In the genomic region with DNA sequence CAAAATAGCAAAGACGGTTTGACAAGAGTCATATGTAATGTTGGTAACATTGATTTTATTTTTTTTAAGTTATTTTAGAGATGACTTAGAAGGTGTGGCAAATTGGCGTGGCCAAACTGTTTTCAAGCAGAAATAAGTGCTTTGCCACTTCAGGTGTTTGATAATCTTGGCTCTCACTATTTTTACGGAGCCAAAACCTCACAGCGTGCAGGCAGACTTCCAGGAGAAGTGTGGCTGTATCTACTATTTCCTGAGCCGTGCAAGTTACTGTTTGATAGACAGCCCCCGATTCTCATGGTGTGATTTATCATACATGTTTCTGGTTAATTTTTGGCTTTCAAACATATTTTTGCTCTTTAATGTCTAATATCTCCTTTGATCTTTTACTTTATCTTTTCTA, we compare ENCODE assay signal across 16 cellular contexts.
A peak's percentile ranks its signal among the peaks of the same experiment; 100 is the strongest.
DNase-seq lines count a peak whose midpoint lies in the region; ATAC-seq and TF ChIP-seq lines count a peak whose summit lies in the region.
"Had no signal": no experiment of that assay in that cellular context is flagged by ENCODE, and none has a peak within 500 bp of the region (broad histone marks: within the 10 kb centered on the region; RNA-seq: fewer than 3 reads in every experiment).

No MANE protein-coding gene starts in this region.

- in situ Hi-C loops in GM23248 (cut with MboI) (no loop called here), GM13977 (cut with MboI; ENCODE audit: low pct_unique_long_range_greater_than_20kb, low sequenced_read_pairs, unreplicated experiment) (no loop called here)

- TF ChIP-seq CTCF in esophagus muscularis mucosa (IDR thresholded peaks at IDR 0.05) (no peak), nephron (IDR thresholded peaks at IDR 0.05; ENCODE audit: unreplicated experiment in 3 of 3) (no peak), uterus (IDR thresholded peaks at IDR 0.05) (no peak), GM13977 (IDR thresholded peaks at IDR 0.05; ENCODE audit: extremely low read depth, insufficient read depth, missing control alignments) (no peak)

- peaks cover 58% of the 10 kb centered on the region for H3K4me1 Mint-ChIP-seq in nephron
- H3K4me1 Mint-ChIP-seq in stimulated activated memory B cell treated with anti-CD40 and anti-IgM and Interleukin-4, amounts not matched to agents 10 μg/mL and 1 μg/mL and 100 μg/mL, for 72 hours: no peaks in the 10 kb centered on the region
- no peaks in the 10 kb centered on the region for H3K4me1 Mint-ChIP-seq in activated CD4-positive, alpha-beta memory T cell treated with anti-CD3 and anti-CD28 coated beads for 36 hours (ENCODE audit: low read depth)
- H3K4me1 Mint-ChIP-seq: CD4-positive, alpha-beta memory T cell had no signal

- no peaks in the 10 kb centered on the region for H4K20me1 ChIP-seq in GM23248 (ENCODE audit: insufficient read depth)

- POLR2A ChIA-PET in activated CD4-positive, alpha-beta memory T cell treated with anti-CD3 and anti-CD28 coated beads for 36 hours (lab: Charles Lee): no interaction called here

- WGBS in GM23248 (ENCODE audit: low coverage in 1 of 2, low lambda C conversion rate in 2 of 2, missing lambda C conversion rate in 2 of 2), 2 experiments: 84 to 87% methylated on average over 6 of the region's 6 CpGs
- WGBS in esophagus muscularis mucosa: 41% methylated on average over 6 of the region's 6 CpGs

- no peaks in the 10 kb centered on the region for H3K27me3 Mint-ChIP-seq in nephron (ENCODE audit: low read depth)
- no peaks in the 10 kb centered on the region for H3K27me3 Mint-ChIP-seq in stimulated activated memory B cell treated with anti-CD40 and anti-IgM and Interleukin-4, amounts not matched to agents 10 μg/mL and 1 μg/mL and 100 μg/mL, for 72 hours
- no peaks in the 10 kb centered on the region for H3K27me3 Mint-ChIP-seq in activated CD4-positive, alpha-beta memory T cell treated with anti-CD3 and anti-CD28 coated beads for 36 hours

- peaks cover 64% of the 10 kb centered on the region for H3F3A ChIP-seq in GM23248 (ENCODE audit: insufficient read depth)

- intact Hi-C loops in esophagus muscularis mucosa (cut with DNase I) (no loop called here), uterus (cut with DNase I; ENCODE audit: low total_unique reads) (no loop called here)
- intact Hi-C loops in activated CD4-positive, alpha-beta memory T cell treated with anti-CD3 and anti-CD28 coated beads for 36 hours (cut with micrococcal nuclease): no loop called here

- CTCF ChIA-PET in activated CD4-positive, alpha-beta memory T cell treated with anti-CD3 and anti-CD28 coated beads for 36 hours (lab: Charles Lee): no interaction called here

- H3K9me3 Mint-ChIP-seq in nephron: no peaks in the 10 kb centered on the region
- H3K9me3 Mint-ChIP-seq in stimulated activated memory B cell treated with anti-CD40 and anti-IgM and Interleukin-4, amounts not matched to agents 10 μg/mL and 1 μg/mL and 100 μg/mL, for 72 hours: peaks cover 3% of the 10 kb centered on the region
- H3K9me3 Mint-ChIP-seq in activated CD4-positive, alpha-beta memory T cell treated with anti-CD3 and anti-CD28 coated beads for 36 hours: no peaks in the 10 kb centered on the region
- H3K9me3 Mint-ChIP-seq: CD4-positive, alpha-beta memory T cell; HFFc6 had no signal

- H3K4me3 Mint-ChIP-seq in nephron: no peak overlapping the region
- H3K4me3 Mint-ChIP-seq in stimulated activated memory B cell treated with anti-CD40 and anti-IgM and Interleukin-4, amounts not matched to agents 10 μg/mL and 1 μg/mL and 100 μg/mL, for 72 hours: no peak overlapping the region
- no peak overlapping the region for H3K4me3 Mint-ChIP-seq in activated CD4-positive, alpha-beta memory T cell treated with anti-CD3 and anti-CD28 coated beads for 36 hours
- H3K4me3 Mint-ChIP-seq: CD4-positive, alpha-beta memory T cell; HFFc6 had no signal

- H3K4me2 ChIP-seq in GM23248 (ENCODE audit: unreplicated experiment): no peak overlapping the region

- no peak for DNase-seq in GM23248
- no peak for DNase-seq in esophagus muscularis mucosa (ENCODE audit: extremely low spot score)
- DNase-seq in uterus: no peak
- DNase-seq in GM13977 (ENCODE audit: low spot score): no peak
- no peak for DNase-seq in activated CD4-positive, alpha-beta memory T cell treated with anti-CD3 and anti-CD28 coated beads for 36 hours
- DNase-seq: C1 segment of cervical spinal cord; Calu3; CD4-positive, alpha-beta memory T cell; COR-L47; DMS53; DMS79 treated with DMSO at 0.1 percent for 48 hours; GOT3; HFFc6 had no signal

- H3K4me3 ChIP-seq in GM23248 (no peak overlapping the region), esophagus muscularis mucosa (no peak overlapping the region), uterus (no peak overlapping the region)
- H3K4me3 ChIP-seq: HAP-1 had no signal

- no peaks in the 10 kb centered on the region for H3K9me3 ChIP-seq in GM23248 (ENCODE audit: low read depth)
- no peaks in the 10 kb centered on the region for H3K9me3 ChIP-seq in esophagus muscularis mucosa
- no peaks in the 10 kb centered on the region for H3K9me3 ChIP-seq in uterus
- H3K9me3 ChIP-seq: HAP-1 had no signal

- no peak for ATAC-seq in stimulated activated memory B cell treated with anti-CD40 and anti-IgM and Interleukin-4, amounts not matched to agents 10 μg/mL and 1 μg/mL and 100 μg/mL, for 72 hours

- no peak overlapping the region for H3K9ac ChIP-seq in GM23248

- TF ChIP-seq POLR2A in esophagus muscularis mucosa (IDR thresholded peaks at IDR 0.05; ENCODE audit: low read depth) (no peak), uterus (IDR thresholded peaks at IDR 0.05) (no peak)

- H3K36me3 ChIP-seq in GM23248 (ENCODE audit: low read depth): peaks cover 41% of the 10 kb centered on the region
- no peaks in the 10 kb centered on the region for H3K36me3 ChIP-seq in esophagus muscularis mucosa
- no peaks in the 10 kb centered on the region for H3K36me3 ChIP-seq in uterus
- H3K36me3 ChIP-seq: HAP-1 had no signal

- H3K27me3 ChIP-seq in GM23248 (replicated peaks; ENCODE audit: insufficient read depth): no peaks in the 10 kb centered on the region
- no peaks in the 10 kb centered on the region for H3K27me3 ChIP-seq in esophagus muscularis mucosa
- no peaks in the 10 kb centered on the region for H3K27me3 ChIP-seq in uterus

- peak overlapping the region; percentile 16 to 93 (median 71) for H3K27ac Mint-ChIP-seq in nephron
- no peak overlapping the region for H3K27ac Mint-ChIP-seq in stimulated activated memory B cell treated with anti-CD40 and anti-IgM and Interleukin-4, amounts not matched to agents 10 μg/mL and 1 μg/mL and 100 μg/mL, for 72 hours
- H3K27ac Mint-ChIP-seq in activated CD4-positive, alpha-beta memory T cell treated with anti-CD3 and anti-CD28 coated beads for 36 hours: no peak overlapping the region
- H3K27ac Mint-ChIP-seq: CD4-positive, alpha-beta memory T cell; HFFc6 had no signal

- H3K79me2 ChIP-seq in GM23248 (ENCODE audit: insufficient read depth): peaks cover 6% of the 10 kb centered on the region; the same call in 1 of the 2 replicates

- H3K27ac ChIP-seq in GM23248 (peak overlapping the region; percentile 3; the same call in 1 of the 2 replicates), esophagus muscularis mucosa (replicated peaks in 1 of 4) (peak overlapping the region in 3 of 4 donors; percentile 12 to 58 (median 45)), uterus (peak overlapping the region; percentile 45 to 46)

- H3K4me1 ChIP-seq in GM23248 (ENCODE audit: insufficient read depth): peaks cover 15% of the 10 kb centered on the region; the same call in 1 of the 2 replicates
- H3K4me1 ChIP-seq in esophagus muscularis mucosa: peaks cover 8 to 45% (median 38%) of the 10 kb centered on the region in 4 donors
- H3K4me1 ChIP-seq in uterus: no peaks in the 10 kb centered on the region

- H3K9me2 ChIP-seq in GM23248 (ENCODE audit: insufficient read depth): no peaks in the 10 kb centered on the region

- H2AFZ ChIP-seq in GM23248: no peak overlapping the region

- peaks cover 7% of the 10 kb centered on the region for H3K36me3 Mint-ChIP-seq in nephron (ENCODE audit: low read depth)
- no peaks in the 10 kb centered on the region for H3K36me3 Mint-ChIP-seq in stimulated activated memory B cell treated with anti-CD40 and anti-IgM and Interleukin-4, amounts not matched to agents 10 μg/mL and 1 μg/mL and 100 μg/mL, for 72 hours
- H3K36me3 Mint-ChIP-seq in activated CD4-positive, alpha-beta memory T cell treated with anti-CD3 and anti-CD28 coated beads for 36 hours: no peaks in the 10 kb centered on the region
- H3K36me3 Mint-ChIP-seq: CD4-positive, alpha-beta memory T cell had no signal

- TF ChIP-seq EP300 in esophagus muscularis mucosa (IDR thresholded peaks at IDR 0.05): no peak

Comparison
In these comparisons a context has a peak if more than half of its experiments do, and no peak if none do; other contexts are left out.
1. H3K27ac Mint-ChIP-seq: peak in nephron (3 of 3); none in stimulated activated memory B cell treated with anti-CD40 and anti-IgM and Interleukin-4, amounts not matched to agents 10 μg/mL and 1 μg/mL and 100 μg/mL, for 72 hours (single experiment) and activated CD4-positive, alpha-beta memory T cell treated with anti-CD3 and anti-CD28 coated beads for 36 hours (single experiment).
2. Peak in every context shown above with its lines, with median percentiles within 50 percentile points of each other: H3K27ac ChIP-seq.